In genomic region chr11:116703421-116703820, GRCh38 we compare ENCODE assay signal across 9 cellular contexts.
A peak's percentile ranks its signal among the peaks of the same experiment; 100 is the strongest.
DNase-seq lines count a peak whose midpoint lies in the region; ATAC-seq lines count a peak whose summit lies in the region.
"Had no signal": no experiment of that assay in that cellular context is flagged by ENCODE, and none has a peak within 500 bp of the region (broad histone marks: within the 10 kb centered on the region; RNA-seq: fewer than 3 reads in every experiment).

No MANE protein-coding gene starts in this region.

- no peak overlapping the region for H3K4me3 Mint-ChIP-seq in stimulated activated memory B cell treated with anti-CD40 and anti-IgM and Interleukin-4, amounts not matched to agents 10 μg/mL and 1 μg/mL and 100 μg/mL, for 72 hours
- H3K4me3 Mint-ChIP-seq: central memory CD8-positive, alpha-beta T cell had no signal

- peak; percentile 7 to 63 for DNase-seq in HAP-1 (ENCODE audit: low spot score in 2 of 2)
- DNase-seq in NCI-H510A (lab: John Stamatoyannopoulos, UW), result peak; percentile 71
- DNase-seq in cerebellum (ENCODE audit: low spot score), result peak; percentile 47
- peak; percentile 94 for DNase-seq in retina
- no peak for DNase-seq in effector CD4-positive, alpha-beta T cell
- DNase-seq in H4 (ENCODE audit: low spot score), result no peak
- DNase-seq in NCI-H1694 (lab: John Stamatoyannopoulos, UW), result no peak

- peaks cover 4% of the 10 kb centered on the region; the same call in 1 of the 2 replicates for H3K27me3 ChIP-seq in HAP-1 (ENCODE audit: low read depth)

- in situ Hi-C loops in HAP-1 (cut with MboI; ENCODE audit: low sequenced_read_pairs), result no loop called here

- H3K27ac Mint-ChIP-seq in stimulated activated memory B cell treated with anti-CD40 and anti-IgM and Interleukin-4, amounts not matched to agents 10 μg/mL and 1 μg/mL and 100 μg/mL, for 72 hours, result no peak overlapping the region

- no peak for ATAC-seq in stimulated activated memory B cell treated with anti-CD40 and anti-IgM and Interleukin-4, amounts not matched to agents 10 μg/mL and 1 μg/mL and 100 μg/mL, for 72 hours

- no peaks in the 10 kb centered on the region for H3K4me1 ChIP-seq in HAP-1

- H3K4me3 ChIP-seq in HAP-1, result no peak overlapping the region

- no peaks in the 10 kb centered on the region for H3K9me3 Mint-ChIP-seq in stimulated activated memory B cell treated with anti-CD40 and anti-IgM and Interleukin-4, amounts not matched to agents 10 μg/mL and 1 μg/mL and 100 μg/mL, for 72 hours
- H3K9me3 Mint-ChIP-seq: central memory CD8-positive, alpha-beta T cell had no signal

- no peaks in the 10 kb centered on the region for H3K9me3 ChIP-seq in HAP-1

- no peaks in the 10 kb centered on the region for H3K36me3 ChIP-seq in HAP-1 (replicated peaks)

- H3K27me3 Mint-ChIP-seq in stimulated activated memory B cell treated with anti-CD40 and anti-IgM and Interleukin-4, amounts not matched to agents 10 μg/mL and 1 μg/mL and 100 μg/mL, for 72 hours, result peaks cover 57% of the 10 kb centered on the region

- no peaks in the 10 kb centered on the region for H3K36me3 Mint-ChIP-seq in stimulated activated memory B cell treated with anti-CD40 and anti-IgM and Interleukin-4, amounts not matched to agents 10 μg/mL and 1 μg/mL and 100 μg/mL, for 72 hours

- H3K4me1 Mint-ChIP-seq in stimulated activated memory B cell treated with anti-CD40 and anti-IgM and Interleukin-4, amounts not matched to agents 10 μg/mL and 1 μg/mL and 100 μg/mL, for 72 hours, result no peaks in the 10 kb centered on the region
- H3K4me1 Mint-ChIP-seq: central memory CD8-positive, alpha-beta T cell had no signal

Comparison
In these comparisons a context has a peak if more than half of its experiments do, and no peak if none do; other contexts are left out.
1. DNase-seq: peak in HAP-1 (2 of 2), NCI-H510A (single experiment), cerebellum (single experiment) and retina (single experiment); none in effector CD4-positive, alpha-beta T cell (single experiment), H4 (single experiment) and NCI-H1694 (single experiment).